12 cellular contexts compared by ENCODE assay signal in genomic region chr20:47204008-47204745, GRCh38.
DNase-seq lines count a peak whose midpoint lies in the region; ATAC-seq and TF ChIP-seq lines count a peak whose summit lies in the region.
"Had no signal": no experiment of that assay in that cellular context is flagged by ENCODE, and none has a peak within 500 bp of the region (broad histone marks: within the 10 kb centered on the region; RNA-seq: fewer than 3 reads in every experiment).

No MANE protein-coding gene starts in this region.

- ATAC-seq in esophagus mucosa (peak; percentile 92), GM21526 (IDR thresholded peaks at IDR 0.05; ENCODE audit: low FRiP score, unreplicated experiment) (no peak)

- no peak overlapping the region for H3K27ac ChIP-seq in osteoblast (ENCODE audit: low read depth, low read length)
- H3K27ac ChIP-seq: esophagus muscularis mucosa had no signal

- H3K79me2 ChIP-seq in osteoblast (ENCODE audit: insufficient read depth, low read length), result no peaks in the 10 kb centered on the region

- H3K4me1 ChIP-seq in osteoblast (ENCODE audit: insufficient read depth, low read length), result peaks cover 14% of the 10 kb centered on the region

- H2AFZ ChIP-seq in osteoblast (ENCODE audit: low read length), result no peak overlapping the region

- H3K36me3 ChIP-seq in MG63, result peaks cover 8% of the 10 kb centered on the region
- H3K36me3 ChIP-seq in osteoblast (ENCODE audit: insufficient read depth, low read length), result peaks cover 2% of the 10 kb centered on the region

- H3K27me3 ChIP-seq in MG63 (no peaks in the 10 kb centered on the region), osteoblast (ENCODE audit: insufficient read depth, low read length) (no peaks in the 10 kb centered on the region)
- H3K27me3 ChIP-seq: esophagus muscularis mucosa had no signal

- DNase-seq in ELF-1 (ENCODE audit: low read depth, low spot score), result peak; percentile 67
- peak; percentile 34 for DNase-seq in MG63
- DNase-seq in osteoblast (ENCODE audit: insufficient read length, low spot score, missing footprints), result peak; percentile 91
- no peak for DNase-seq in CD1c-positive myeloid dendritic cell (ENCODE audit: extremely low spot score)
- DNase-seq in activated effector memory CD4-positive, alpha-beta T cell treated with Interleukin-2 at 50 U/mL for 16 hours, result no peak
- no peak for DNase-seq in NCI-H1694 (lab: John Stamatoyannopoulos, UW)
- DNase-seq: CD4-positive, alpha-beta T cell; Kasumi-1; naive B cell had no signal

- H3K4me3 ChIP-seq in MG63, result no peak overlapping the region
- H3K4me3 ChIP-seq in osteoblast (ENCODE audit: insufficient read depth, low read length), result no peak overlapping the region
- H3K4me3 ChIP-seq: esophagus muscularis mucosa had no signal

- TF ChIP-seq CTCF in osteoblast (IDR thresholded peaks at IDR 0.05; ENCODE audit: extremely low read depth, low read depth, low read length), result no peak

- no peaks in the 10 kb centered on the region for H3K9me3 ChIP-seq in MG63
- H3K9me3 ChIP-seq in osteoblast (ENCODE audit: low read depth, low read length), result no peaks in the 10 kb centered on the region
- H3K9me3 ChIP-seq: esophagus muscularis mucosa had no signal

- no peaks in the 10 kb centered on the region for H4K20me1 ChIP-seq in osteoblast (ENCODE audit: insufficient read depth, low read length)

- H3K4me2 ChIP-seq in osteoblast (ENCODE audit: insufficient read depth, low read length), result no peak overlapping the region

Comparison
In these comparisons a context has a peak if more than half of its experiments do, and no peak if none do; other contexts are left out.
1. DNase-seq: peak in ELF-1 (single experiment), MG63 (single experiment) and osteoblast (single experiment); none in CD1c-positive myeloid dendritic cell (single experiment), activated effector memory CD4-positive, alpha-beta T cell treated with Interleukin-2 at 50 U/mL for 16 hours (single experiment) and NCI-H1694 (single experiment).